Comparison of ENCODE assay signal across 1 cellular context in the genomic region with DNA sequence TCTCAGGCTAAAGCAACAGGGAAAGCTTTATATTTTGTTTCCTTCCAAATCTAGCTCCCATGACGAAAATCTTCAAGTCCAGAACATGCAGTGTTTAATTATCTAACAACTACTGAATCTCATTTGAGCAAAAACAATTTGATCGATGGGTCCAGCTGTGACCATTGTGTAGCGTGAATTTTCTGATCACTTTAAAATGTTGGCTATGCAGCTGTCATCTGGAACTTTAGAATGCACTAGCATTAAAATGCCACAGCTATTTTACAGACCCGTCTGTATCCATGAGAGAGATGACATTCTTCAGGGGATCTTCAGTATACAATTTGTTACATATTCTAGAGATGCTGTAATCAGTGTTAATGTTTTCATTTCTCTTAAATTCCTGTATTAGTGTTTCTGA.
TF ChIP-seq lines count a peak whose summit lies in the region.

No MANE protein-coding gene starts in this region.

TF ChIP-seq in IMR-90, 13 proteins besides CTCF, POLR2A, EP300 and RAD21:
- no peak for TF ChIP-seq NFE2L2 (IDR thresholded peaks at IDR 0.05; ENCODE audit: low read depth, low read length)
- no peak for TF ChIP-seq SMC3 (IDR thresholded peaks at IDR 0.05; ENCODE audit: low read depth, low read length)
- TF ChIP-seq BHLHE40 (IDR thresholded peaks at IDR 0.05; ENCODE audit: low read depth, low read length), result no peak
- no peak for TF ChIP-seq MAFK (IDR thresholded peaks at IDR 0.05; ENCODE audit: low read depth, low read length)
- no peak for TF ChIP-seq RCOR1 (IDR thresholded peaks at IDR 0.05; ENCODE audit: insufficient replicate concordance, low read length)
- TF ChIP-seq RFX5 (IDR thresholded peaks at IDR 0.05; ENCODE audit: low read depth, low read length), result no peak
- TF ChIP-seq MAZ (IDR thresholded peaks at IDR 0.05; ENCODE audit: borderline replicate concordance, low read depth, low read length), result no peak
- no peak for TF ChIP-seq MXI1 (IDR thresholded peaks at IDR 0.05; ENCODE audit: borderline replicate concordance, low read depth, low read length)
- TF ChIP-seq CEBPB (IDR thresholded peaks at IDR 0.05; ENCODE audit: low read depth, low read length), result no peak
- no peak for TF ChIP-seq CHD1 (IDR thresholded peaks at IDR 0.05; ENCODE audit: low read depth, low read length)
- TF ChIP-seq, protein P1, sequence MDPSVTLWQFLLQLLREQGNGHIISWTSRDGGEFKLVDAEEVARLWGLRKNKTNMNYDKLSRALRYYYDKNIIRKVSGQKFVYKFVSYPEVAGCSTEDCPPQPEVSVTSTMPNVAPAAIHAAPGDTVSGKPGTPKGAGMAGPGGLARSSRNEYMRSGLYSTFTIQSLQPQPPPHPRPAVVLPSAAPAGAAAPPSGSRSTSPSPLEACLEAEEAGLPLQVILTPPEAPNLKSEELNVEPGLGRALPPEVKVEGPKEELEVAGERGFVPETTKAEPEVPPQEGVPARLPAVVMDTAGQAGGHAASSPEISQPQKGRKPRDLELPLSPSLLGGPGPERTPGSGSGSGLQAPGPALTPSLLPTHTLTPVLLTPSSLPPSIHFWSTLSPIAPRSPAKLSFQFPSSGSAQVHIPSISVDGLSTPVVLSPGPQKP (IDR thresholded peaks at IDR 0.05; ENCODE audit: borderline replicate concordance, low read depth, low read length), result no peak
- no peak for TF ChIP-seq FOS (IDR thresholded peaks at IDR 0.05; ENCODE audit: low read depth, low read length)
- TF ChIP-seq, protein P2, sequence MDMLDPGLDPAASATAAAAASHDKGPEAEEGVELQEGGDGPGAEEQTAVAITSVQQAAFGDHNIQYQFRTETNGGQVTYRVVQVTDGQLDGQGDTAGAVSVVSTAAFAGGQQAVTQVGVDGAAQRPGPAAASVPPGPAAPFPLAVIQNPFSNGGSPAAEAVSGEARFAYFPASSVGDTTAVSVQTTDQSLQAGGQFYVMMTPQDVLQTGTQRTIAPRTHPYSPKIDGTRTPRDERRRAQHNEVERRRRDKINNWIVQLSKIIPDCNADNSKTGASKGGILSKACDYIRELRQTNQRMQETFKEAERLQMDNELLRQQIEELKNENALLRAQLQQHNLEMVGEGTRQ (IDR thresholded peaks at IDR 0.05; ENCODE audit: low read depth, low read length), result no peak
